In genomic region chr13:101453784-101454201, GRCh38 we compare ENCODE assay signal across 9 cellular contexts. TPM values are rescaled to one million over a fixed set of nuclear protein-coding genes. Genes with fewer than 3 reads are reported as not detected.
DNase-seq lines count a peak whose midpoint lies in the region; ATAC-seq and TF ChIP-seq lines count a peak whose summit lies in the region.
"Had no signal": no experiment of that assay in that cellular context is flagged by ENCODE, and none has a peak within 500 bp of the region (broad histone marks: within the 10 kb centered on the region; RNA-seq: fewer than 3 reads in every experiment).

No MANE protein-coding gene starts in this region.

- POLR2A ChIA-PET in AG04450 (lab: Yijun Ruan, JAX) = no interaction called here
- POLR2A ChIA-PET in PC-3 (lab: Charles Lee; ENCODE audit: unreplicated experiment) = no interaction called here
- POLR2A ChIA-PET in activated CD8-positive, alpha-beta T cell treated with anti-CD3 and anti-CD28 coated beads for 36 hours (lab: Charles Lee) = no interaction called here

- peak overlapping the region; percentile 54 for H3K27ac ChIP-seq in AG04450 (ENCODE audit: low read depth, low read length)
- H3K27ac ChIP-seq in PC-3 (ENCODE audit: low read length) = peak overlapping the region; percentile 99
- no peak overlapping the region for H3K27ac ChIP-seq in heart left ventricle
- H3K27ac ChIP-seq in subcutaneous abdominal adipose tissue (ENCODE audit: low read depth, low read length) = no peak overlapping the region

- ATAC-seq in GM21390 (IDR thresholded peaks at IDR 0.05; ENCODE audit: unreplicated experiment) = peak; percentile 20
- peak; percentile 25 for ATAC-seq in PC-3
- ATAC-seq in heart left ventricle = peak in 3 of 4 donors; percentile 54 to 71 (median 69)
- ATAC-seq in activated CD8-positive, alpha-beta T cell treated with anti-CD3 and anti-CD28 coated beads for 36 hours = no peak

- H3K4me3 ChIP-seq in AG04450 (ENCODE audit: low read depth, low read length) (peak overlapping the region; percentile 51), PC-3 (ENCODE audit: low read length) (peak overlapping the region; percentile 85), heart left ventricle (peak overlapping the region; percentile 8 to 65 (median 50)), subcutaneous abdominal adipose tissue (ENCODE audit: low read depth in 1 of 5, low read length in 5 of 5) (peak overlapping the region; percentile 50 to 73 (median 67))

- H3K9me3 Mint-ChIP-seq in activated CD8-positive, alpha-beta T cell treated with anti-CD3 and anti-CD28 coated beads for 36 hours = no peaks in the 10 kb centered on the region
- H3K9me3 Mint-ChIP-seq: activated naive CD4-positive, alpha-beta T cell treated with anti-CD3 and anti-CD28 coated beads, Interleukin-2, amount 50 U/mL, for 24 hours had no signal

- intact Hi-C loops in PC-3 (cut with micrococcal nuclease) (loop anchor here (1.0 to 5.0 kb wide), 9 partner anchors 37 to 309 kb away; partner anchors contain the start of gene NALCN), heart left ventricle (cut with DNase I) (loop anchor here in 2 of 10 donors (10.0 kb wide), 2 partner anchors 299 to 309 kb away; no protein-coding TSS in a partner anchor)
- intact Hi-C loops in activated CD8-positive, alpha-beta T cell treated with anti-CD3 and anti-CD28 coated beads for 36 hours (cut with micrococcal nuclease) = no loop called here

- H3K27me3 Mint-ChIP-seq in activated CD8-positive, alpha-beta T cell treated with anti-CD3 and anti-CD28 coated beads for 36 hours = peaks cover 19% of the 10 kb centered on the region

- no peak overlapping the region for H3K4me3 Mint-ChIP-seq in activated CD8-positive, alpha-beta T cell treated with anti-CD3 and anti-CD28 coated beads for 36 hours

- TF ChIP-seq CTCF in AG04450 (IDR thresholded peaks at IDR 0.05; ENCODE audit: low read depth, low read length) (no peak), PC-3 (conservative IDR thresholded peaks at IDR 0.05; ENCODE audit: low read depth, low read length) (peak; percentile 61; the same call in 1 of the 2 replicates), heart left ventricle (IDR thresholded peaks at IDR 0.05) (peak in 7 of 12 donors; percentile 18 to 46 (median 37))
- TF ChIP-seq CTCF in activated CD8-positive, alpha-beta T cell treated with anti-CD3 and anti-CD28 coated beads for 36 hours (IDR thresholded peaks at IDR 0.05) = no peak

- H3K9me3 ChIP-seq in AG04450 (ENCODE audit: control insufficient read depth, insufficient read depth, low read length) (no peaks in the 10 kb centered on the region), PC-3 (ENCODE audit: low read length) (no peaks in the 10 kb centered on the region), heart left ventricle (no peaks in the 10 kb centered on the region), subcutaneous abdominal adipose tissue (ENCODE audit: control insufficient read depth in 5 of 5, low read length in 5 of 5) (no peaks in the 10 kb centered on the region)

- no peaks in the 10 kb centered on the region for H3K9me2 ChIP-seq in PC-3 (replicated peaks; ENCODE audit: low read length)

- no peaks in the 10 kb centered on the region for H3K4me1 Mint-ChIP-seq in activated CD8-positive, alpha-beta T cell treated with anti-CD3 and anti-CD28 coated beads for 36 hours (ENCODE audit: low read depth)

- H3K4me2 ChIP-seq in PC-3 (ENCODE audit: low read length) = peak overlapping the region; percentile 89

- H3K36me3 Mint-ChIP-seq in activated CD8-positive, alpha-beta T cell treated with anti-CD3 and anti-CD28 coated beads for 36 hours (ENCODE audit: low read depth) = no peaks in the 10 kb centered on the region
- H3K36me3 Mint-ChIP-seq: activated naive CD4-positive, alpha-beta T cell treated with anti-CD3 and anti-CD28 coated beads, Interleukin-2, amount 50 U/mL, for 24 hours had no signal

- peaks cover 11% of the 10 kb centered on the region; the same call in 1 of the 2 replicates for H3K36me3 ChIP-seq in PC-3 (ENCODE audit: low read depth, low read length)
- no peaks in the 10 kb centered on the region for H3K36me3 ChIP-seq in heart left ventricle
- H3K36me3 ChIP-seq in subcutaneous abdominal adipose tissue (ENCODE audit: control insufficient read depth in 5 of 5, insufficient read depth in 5 of 5, low read length in 5 of 5) = no peaks in the 10 kb centered on the region

- no peak for TF ChIP-seq POLR2A in heart left ventricle (IDR thresholded peaks at IDR 0.05)

- H3K9ac ChIP-seq in PC-3 (ENCODE audit: low read length) (peak overlapping the region; percentile 81), subcutaneous abdominal adipose tissue (ENCODE audit: low read length in 5 of 5) (peak overlapping the region in 1 of 5 donors; percentile 16)

- H3K79me2 ChIP-seq in PC-3 (ENCODE audit: low read length) = peaks cover 52% of the 10 kb centered on the region

- H3K27ac Mint-ChIP-seq in activated CD8-positive, alpha-beta T cell treated with anti-CD3 and anti-CD28 coated beads for 36 hours = no peak overlapping the region
- H3K27ac Mint-ChIP-seq: activated naive CD4-positive, alpha-beta T cell treated with anti-CD3 and anti-CD28 coated beads, Interleukin-2, amount 50 U/mL, for 24 hours had no signal

- CTCF ChIA-PET in AG04450 (lab: Charles Lee) = no interaction called here
- CTCF ChIA-PET in PC-3 (lab: Charles Lee) = no interaction called here
- CTCF ChIA-PET in activated CD8-positive, alpha-beta T cell treated with anti-CD3 and anti-CD28 coated beads for 36 hours (lab: Charles Lee) = no interaction called here

- H3F3A ChIP-seq in PC-3 (ENCODE audit: low read length, unreplicated experiment) = peaks cover 8% of the 10 kb centered on the region

- H4K20me1 ChIP-seq in PC-3 (ENCODE audit: low read length) = no peaks in the 10 kb centered on the region

- H3K27me3 ChIP-seq in AG04450 (ENCODE audit: control insufficient read depth, insufficient read depth, low read length) = no peaks in the 10 kb centered on the region
- H3K27me3 ChIP-seq in PC-3 (ENCODE audit: low read length) = no peaks in the 10 kb centered on the region
- peaks cover 0 to 5% (median 0%) of the 10 kb centered on the region in 9 donors for H3K27me3 ChIP-seq in heart left ventricle
- peaks cover 0 to 9% (median 0%) of the 10 kb centered on the region in 5 donors for H3K27me3 ChIP-seq in subcutaneous abdominal adipose tissue (ENCODE audit: control insufficient read depth in 5 of 5, insufficient read depth in 4 of 5, low read length in 5 of 5)

- peak overlapping the region; percentile 76 for H2AFZ ChIP-seq in PC-3 (ENCODE audit: low read length)

- BruUV-seq in PC-3 (replicated peaks; lab: Mats Ljungman, UMichigan) = no TSS peak

- 6 to 21% (median 9%) methylated on average over 15 to 41 of the region's 41 CpGs for WGBS in heart left ventricle, 4 donors

- peaks cover 69% of the 10 kb centered on the region for H3K4me1 ChIP-seq in PC-3 (ENCODE audit: insufficient read depth, low read length)
- H3K4me1 ChIP-seq in heart left ventricle = peaks cover 0 to 7% (median 0%) of the 10 kb centered on the region in 12 donors
- peaks cover 0 to 17% (median 13%) of the 10 kb centered on the region in 5 donors for H3K4me1 ChIP-seq in subcutaneous abdominal adipose tissue (ENCODE audit: control insufficient read depth in 5 of 5, insufficient read depth in 5 of 5, low read length in 5 of 5)

- no peak for DNase-seq in AG04450 (ENCODE audit: low read depth, low spot score)
- DNase-seq in PC-3 = peak; percentile 81
- peak in 2 of 5 donors; percentile 35 to 49 for DNase-seq in heart left ventricle
- no peak for DNase-seq in AG08396 (ENCODE audit: low spot score)
- DNase-seq in NCI-H2081 treated with DMSO at 0.1 percent for 48 hours (lab: John Stamatoyannopoulos, UW) = no peak
- DNase-seq in activated CD8-positive, alpha-beta T cell treated with anti-CD3 and anti-CD28 coated beads for 36 hours = no peak

RNA-seq across cellular contexts. Expression of gene ITGBL1, which starts 1.3 kb away (rescaled TPM):
- polyA plus RNA-seq in AG04450 (2011; rRNA removed) (12.7 and 17.1 TPM in 2 replicates), heart left ventricle (1 to 10 TPM in 1 of 2 donors, under 1 TPM in 1; 0.15 to 2.1 TPM)
- polyA minus RNA-seq in AG04450 (2011; rRNA and poly(A)+ RNA removed) = 14.9 and 20.6 TPM in 2 replicates
- total RNA-seq in PC-3 (2014; rRNA removed) (37.1 and 42.0 TPM in 2 replicates), heart left ventricle (1 to 10 TPM; 1.3 to 5.9 (median 3.1) TPM)
- total RNA-seq in activated CD8-positive, alpha-beta T cell treated with anti-CD3 and anti-CD28 coated beads for 36 hours = not detected

RNA-seq across cellular contexts. Expression of gene NALCN, which starts 37.5 kb away (rescaled TPM):
- polyA plus RNA-seq in AG04450 (2011; rRNA removed) (1.6 and 2.2 TPM in 2 replicates), heart left ventricle (1 to 10 TPM in 1 of 2 donors, not detected in 1; 1.9 TPM)
- 2.3 and 2.5 TPM in 2 replicates for polyA minus RNA-seq in AG04450 (2011; rRNA and poly(A)+ RNA removed)
- total RNA-seq in PC-3 (2014; rRNA removed) (6.4 and 11.8 TPM in 2 replicates), heart left ventricle (10 to 100 TPM in 1 of 9 donors, 1 to 10 TPM in 8; 5.2 to 11.4 (median 6.9) TPM)
- total RNA-seq in activated CD8-positive, alpha-beta T cell treated with anti-CD3 and anti-CD28 coated beads for 36 hours = not detected

Comparison
In these comparisons a context has a peak if more than half of its experiments do, and no peak if none do; other contexts are left out.
1. H3K27ac ChIP-seq: peak in AG04450 (single experiment) and PC-3 (single experiment); none in heart left ventricle (0 of 12) and subcutaneous abdominal adipose tissue (single experiment).
2. CTCF ChIP-seq: peak in PC-3 (single experiment) and heart left ventricle (7 of 12); none in AG04450 (single experiment) and activated CD8-positive, alpha-beta T cell treated with anti-CD3 and anti-CD28 coated beads for 36 hours (single experiment).
3. Peak in every context shown above with its lines, with median percentiles within 50 percentile points of each other: H3K4me3 ChIP-seq.